In the genomic region with DNA sequence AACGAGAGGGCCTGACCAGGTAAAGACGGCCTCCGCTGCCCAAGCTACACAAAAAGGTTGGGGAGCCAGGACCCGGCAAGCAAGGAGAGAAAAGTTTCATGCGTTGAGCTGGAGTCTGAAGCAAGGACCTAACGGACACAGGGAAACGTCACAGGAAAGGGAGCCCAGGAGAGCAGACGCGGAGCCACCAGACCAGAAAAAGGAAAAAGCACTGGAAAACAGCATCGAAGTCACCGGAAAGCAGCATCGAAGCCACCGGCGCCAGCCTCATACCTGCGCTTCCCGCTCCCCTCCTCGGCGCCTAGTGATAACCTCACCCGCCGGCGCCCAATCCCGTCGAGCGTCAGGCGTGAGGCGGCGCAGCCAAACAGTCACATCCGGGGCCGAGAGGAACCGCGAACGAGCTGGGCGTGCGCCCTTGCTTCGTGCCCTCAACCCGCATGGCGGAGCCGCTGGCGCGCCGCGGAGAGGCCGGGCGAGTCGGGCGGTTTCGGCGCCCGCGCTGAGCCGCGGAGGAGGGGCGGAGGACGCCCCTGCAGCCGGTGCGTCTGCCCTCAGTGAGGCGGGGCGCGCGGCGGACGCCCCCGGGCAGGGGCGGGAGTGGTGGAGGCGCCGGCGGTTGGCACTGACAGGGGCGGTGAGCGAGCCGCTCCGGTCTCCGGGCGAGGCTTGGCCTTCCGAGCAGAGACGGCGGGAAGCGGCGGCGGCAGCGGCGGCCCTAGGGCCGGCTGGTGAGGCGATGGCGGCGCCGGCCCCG, we compare ENCODE assay signal across 8 cellular contexts. TPM values are rescaled to one million over a fixed set of nuclear protein-coding genes. Genes with fewer than 3 reads are reported as not detected.
DNase-seq lines count a peak whose midpoint lies in the region; ATAC-seq and TF ChIP-seq lines count a peak whose summit lies in the region.

A gene with protein sequence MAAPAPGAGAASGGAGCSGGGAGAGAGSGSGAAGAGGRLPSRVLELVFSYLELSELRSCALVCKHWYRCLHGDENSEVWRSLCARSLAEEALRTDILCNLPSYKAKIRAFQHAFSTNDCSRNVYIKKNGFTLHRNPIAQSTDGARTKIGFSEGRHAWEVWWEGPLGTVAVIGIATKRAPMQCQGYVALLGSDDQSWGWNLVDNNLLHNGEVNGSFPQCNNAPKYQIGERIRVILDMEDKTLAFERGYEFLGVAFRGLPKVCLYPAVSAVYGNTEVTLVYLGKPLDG (plus strand): TSS at position 415 of the 757 bp plus-strand sequence. CDS start 325 bp downstream, at position 740.
A gene (minus strand): TSS at position 309 of the 757 bp plus-strand sequence. CDS start 7,079 bp downstream, outside the sequence.

- CTCF ChIA-PET in Panc1 (lab: Charles Lee): interaction anchor here (0.5 kb wide), 1 partner anchor 545 kb away, joined by 3 read pairs; no protein-coding TSS in a partner anchor

- peak within 1 kb of the TSS; percentile 97 for H3K4me2 ChIP-seq in KMS-11

- H3K4me1 ChIP-seq in KMS-11 (ENCODE audit: low read depth, poor library complexity, severe bottlenecking): peaks cover 19% of the 10 kb centered on the region
- peaks cover 32% of the 10 kb centered on the region for H3K4me1 ChIP-seq in Panc1 (ENCODE audit: control insufficient read depth, insufficient read depth, low read length)
- H3K4me1 ChIP-seq in esophagus (ENCODE audit: control insufficient read depth in 2 of 2, insufficient read depth in 2 of 2, low read length in 1 of 2): peaks cover 0 to 3% of the 10 kb centered on the region in 2 donors
- H3K4me1 ChIP-seq in mucosa of stomach (ENCODE audit: control insufficient read depth, insufficient read depth, low read length): peaks cover 10% of the 10 kb centered on the region

- no peaks in the 10 kb centered on the region for H3K9me3 ChIP-seq in Panc1 (ENCODE audit: control insufficient read depth, insufficient read depth, low read depth, low read length)
- no peaks in the 10 kb centered on the region for H3K9me3 ChIP-seq in esophagus (ENCODE audit: control insufficient read depth in 2 of 2, insufficient read depth in 1 of 2, low read depth in 1 of 2, low read length in 1 of 2)
- H3K9me3 ChIP-seq in mucosa of stomach (ENCODE audit: control insufficient read depth, low read length): no peaks in the 10 kb centered on the region

- H3K4me1 Mint-ChIP-seq in activated T-cell treated with anti-CD3 and anti-CD28 coated beads, Interleukin-2, amount 50 U/mL, for 4 hours (ENCODE audit: low read depth): peaks cover 42% of the 10 kb centered on the region

- H3K27ac ChIP-seq in KMS-11 (peak within 1 kb of the TSS; percentile 73), Panc1 (ENCODE audit: low read length) (peak within 1 kb of the TSS; percentile 98), esophagus (ENCODE audit: low read depth in 2 of 2, low read length in 1 of 2) (peak within 1 kb of the TSS; percentile 93 to 96)

- DNase-seq in DMS79 treated with DMSO at 0.1 percent for 48 hours (lab: John Stamatoyannopoulos, UW) (peak; percentile 97), Panc1 (ENCODE audit: low read depth, low spot score) (peak; percentile 64)
- peak; percentile 94 for DNase-seq in activated T-cell treated with anti-CD3 and anti-CD28 coated beads, Interleukin-2, amount 50 U/mL, for 4 hours
- peak; percentile 95 for DNase-seq in stimulated activated CD8-positive, alpha-beta memory T cell treated with anti-CD3 and anti-CD28 coated beads, Interleukin-4, amount 100 ng/mL, for 48 hours

- H3K4me3 ChIP-seq in KMS-11 (IDR thresholded peaks at IDR 0.05; ENCODE audit: insufficient read depth, low read depth, low read length) (peak within 1 kb of the TSS; percentile 98), Panc1 (ENCODE audit: low read depth in 2 of 2, low read length in 2 of 2) (peak within 1 kb of the TSS; percentile 87 to 89), esophagus (ENCODE audit: low read depth in 1 of 2, low read length in 2 of 2) (peak within 1 kb of the TSS; percentile 72 to 97), mucosa of stomach (ENCODE audit: low read length) (peak within 1 kb of the TSS; percentile 71)

- H3K4me3 Mint-ChIP-seq in activated T-cell treated with anti-CD3 and anti-CD28 coated beads, Interleukin-2, amount 50 U/mL, for 4 hours: peak within 1 kb of the TSS; percentile 97

- no peaks in the 10 kb centered on the region for H3K27me3 Mint-ChIP-seq in activated T-cell treated with anti-CD3 and anti-CD28 coated beads, Interleukin-2, amount 50 U/mL, for 4 hours (ENCODE audit: low read depth)

- H3K79me2 ChIP-seq in KMS-11 (ENCODE audit: insufficient read depth, low read depth): peaks cover 60% of the 10 kb centered on the region

- no peaks in the 10 kb centered on the region for H3K36me3 ChIP-seq in KMS-11 (ENCODE audit: insufficient read depth)
- peaks cover 5% of the 10 kb centered on the region; the same call in 1 of the 2 replicates for H3K36me3 ChIP-seq in Panc1 (ENCODE audit: control insufficient read depth, insufficient read depth, low read length)
- no peaks in the 10 kb centered on the region for H3K36me3 ChIP-seq in esophagus (ENCODE audit: control insufficient read depth in 2 of 2, insufficient read depth in 2 of 2, low read length in 1 of 2)
- no peaks in the 10 kb centered on the region for H3K36me3 ChIP-seq in mucosa of stomach (ENCODE audit: control insufficient read depth, insufficient read depth, low read length)

- in situ Hi-C loops in Panc1 (cut with HindIII; ENCODE audit: low pct_unique_long_range_greater_than_20kb, low sequenced_read_pairs): no loop called here

- peaks cover 4% of the 10 kb centered on the region; the same call in 1 of the 2 replicates for H4K20me1 ChIP-seq in KMS-11 (ENCODE audit: insufficient read depth)

- no TSS peak for BruUV-seq in Panc1 (replicated peaks; lab: Mats Ljungman, UMichigan)

- POLR2A ChIA-PET in Panc1 (lab: Charles Lee): interaction anchor here (0.6 to 1.3 kb wide), 5 partner anchors 45 to 568 kb away, joined by 3 to 14 read pairs (median 3); no protein-coding TSS in a partner anchor

- H3K27me3 ChIP-seq in KMS-11 (ENCODE audit: insufficient read depth, low read depth) (no peaks in the 10 kb centered on the region), Panc1 (ENCODE audit: control insufficient read depth, insufficient read depth, low read length) (no peaks in the 10 kb centered on the region), esophagus (ENCODE audit: control insufficient read depth in 1 of 2, insufficient read depth in 2 of 2, low read length in 2 of 2) (no peaks in the 10 kb centered on the region), mucosa of stomach (ENCODE audit: control insufficient read depth, insufficient read depth, low read length) (no peaks in the 10 kb centered on the region)

- H2AFZ ChIP-seq in KMS-11 (ENCODE audit: low read depth): peak within 1 kb of the TSS; percentile 91

- H3K9ac ChIP-seq in KMS-11: peak within 1 kb of the TSS; percentile 81
- H3K9ac ChIP-seq in mucosa of stomach (ENCODE audit: low read length): peak within 1 kb of the TSS; percentile 78

- intact Hi-C loops in Panc1 (cut with micrococcal nuclease; ENCODE audit: unreplicated experiment): no loop called here

- H3K9me3 Mint-ChIP-seq in activated T-cell treated with anti-CD3 and anti-CD28 coated beads, Interleukin-2, amount 50 U/mL, for 4 hours: no peaks in the 10 kb centered on the region

- TF ChIP-seq CTCF in KMS-11 (conservative IDR thresholded peaks at IDR 0.05; ENCODE audit: low read depth, low read length): no peak
- no peak for TF ChIP-seq CTCF in Panc1 (IDR thresholded peaks at IDR 0.05)

- peak; percentile 90 for ATAC-seq in GM21786 (IDR thresholded peaks at IDR 0.05; ENCODE audit: unreplicated experiment)
- ATAC-seq in Panc1: peak; percentile 98
- peak; percentile 94 to 96 for ATAC-seq in activated T-cell treated with anti-CD3 and anti-CD28 coated beads, Interleukin-2, amount 50 U/mL, for 4 hours

- no peaks in the 10 kb centered on the region for H3K36me3 Mint-ChIP-seq in activated T-cell treated with anti-CD3 and anti-CD28 coated beads, Interleukin-2, amount 50 U/mL, for 4 hours (ENCODE audit: insufficient read depth)

- 0% methylated on average over 73 to 87 of the region's 87 CpGs for WGBS in esophagus, 2 donors

RNA-seq across cellular contexts. Expression of the first gene that starts in this region (rescaled TPM):
- 21.6 TPM for total RNA-seq in Panc1 (2021; ENCODE audit: unreplicated experiment)
- polyA plus RNA-seq in Panc1 (2012; ENCODE audit: insufficient read length): 8.2 TPM
- total RNA-seq in activated T-cell treated with anti-CD3 and anti-CD28 coated beads, Interleukin-2, amount 50 U/mL, for 4 hours: 10 to 100 TPM; 20.3 to 21.4 (median 21.4) TPM
- polyA plus RNA-seq in esophagus: 1 to 10 TPM; 4.1 to 7.0 TPM

RNA-seq across cellular contexts. Expression of the second gene that starts in this region (rescaled TPM):
- total RNA-seq in Panc1 (2021; ENCODE audit: unreplicated experiment): 18.6 TPM
- polyA plus RNA-seq in Panc1 (2012; ENCODE audit: insufficient read length): 15.6 TPM
- total RNA-seq in activated T-cell treated with anti-CD3 and anti-CD28 coated beads, Interleukin-2, amount 50 U/mL, for 4 hours: 10 to 100 TPM; 21.5 to 27.1 (median 22.9) TPM
- 10 to 100 TPM in 1 of 2 donors, 1 to 10 TPM in 1; 8.6 to 14.6 TPM for polyA plus RNA-seq in esophagus

Comparison
In these comparisons a context has a peak if more than half of its experiments do, and no peak if none do; other contexts are left out.
1. Peak in every context shown above with its lines: DNase-seq, ATAC-seq, H3K4me3 ChIP-seq and H3K27ac ChIP-seq.